Comparison of ENCODE assay signal across 17 cellular contexts in the genomic region with DNA sequence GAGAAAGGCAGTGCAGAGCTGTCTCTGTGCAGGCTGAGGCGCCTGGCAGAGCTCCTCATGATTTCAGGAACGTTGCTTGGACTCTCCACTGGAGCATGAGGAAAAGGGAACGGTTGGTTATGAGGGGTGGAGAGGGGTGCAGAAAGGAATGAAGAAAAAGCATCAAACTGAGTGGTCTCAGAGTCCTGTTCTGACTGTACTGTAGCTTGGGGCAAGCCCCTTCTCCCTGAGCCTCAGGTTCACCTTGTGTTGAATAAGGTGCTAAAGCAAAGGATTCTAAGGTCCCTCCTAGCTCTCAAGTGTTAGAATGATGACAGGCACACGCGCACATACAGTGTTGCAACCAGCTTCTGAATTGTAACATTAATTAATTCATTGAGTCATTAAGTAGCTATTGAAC.
"Had no signal": no experiment of that assay in that cellular context is flagged by ENCODE, and none has a peak within 500 bp of the region (broad histone marks: within the 10 kb centered on the region; RNA-seq: fewer than 3 reads in every experiment).

No MANE protein-coding gene starts in this region.

- H3K27me3 ChIP-seq: gastroesophageal sphincter, stomach, testis had no signal

- H3K9me3 ChIP-seq: gastroesophageal sphincter, heart right ventricle, stomach, testis had no signal

- FAIRE-seq: islet of Langerhans had no signal

- ATAC-seq: gastroesophageal sphincter; heart right ventricle; natural killer cell treated with Interleukin-12 subunit alpha and Interleukin-12 subunit beta and Interleukin-15 and Interleukin-18, amount 100 ng/mL, for 72 hours; sciatic nerve had no signal

- H3K27ac ChIP-seq: brain microvascular endothelial cell, gastroesophageal sphincter, heart right ventricle, testis had no signal

- H3K4me1 ChIP-seq: gastroesophageal sphincter, heart right ventricle, testis had no signal

- H3K36me3 ChIP-seq: brain microvascular endothelial cell, gastroesophageal sphincter, heart right ventricle, stomach had no signal

- H3K4me3 ChIP-seq: gastroesophageal sphincter, heart right ventricle, stomach, testis had no signal

- DNase-seq: activated B cell treated with CpG ODN at 0.5 μM for 24 hours; activated CD4-positive, alpha-beta T cell treated with anti-CD3 and anti-CD28 coated beads, Interleukin-2, amount 10 ng/mL, durations not matched to agents 24 days and 14 days; activated naive CD8-positive, alpha-beta T cell treated with anti-CD3 and anti-CD28 coated beads, Interleukin-2, amount 10 ng/mL, durations not matched to agents 7 days and 5 days; brain microvascular endothelial cell; cerebellar nuclear complex; effector memory CD4-positive, alpha-beta T cell; heart right ventricle; occipital lobe; stimulated activated CD4-positive, alpha-beta T cell treated with anti-CD3 and anti-CD28 coated beads, Interleukin-12 subunit alpha, Interleukin-12 subunit beta, amount 100 ng/mL, for 4 hours; stimulated activated CD4-positive, alpha-beta T cell treated with anti-CD3 and anti-CD28 coated beads, Interleukin-2, amount 100 ng/mL, for 24 hours; stomach; SW 1271; testis had no signal
